ENCODE assay signal across 7 cellular contexts in genomic region chr2:127024769-127025356, GRCh38.
DNase-seq lines count a peak whose midpoint lies in the region; ATAC-seq and TF ChIP-seq lines count a peak whose summit lies in the region.

No MANE protein-coding gene starts in this region.

- H3K36me3 ChIP-seq in HUES48 (ENCODE audit: control insufficient read depth, insufficient read depth, low read length) (no peaks in the 10 kb centered on the region), iPS-20b (ENCODE audit: insufficient read depth, low read depth, low read length) (no peaks in the 10 kb centered on the region), gastrocnemius medialis (no peaks in the 10 kb centered on the region)

- H3K27ac ChIP-seq in HUES48 (ENCODE audit: low read depth, low read length) (peak overlapping the region; percentile 51), iPS-20b (ENCODE audit: low read length) (no peak overlapping the region), gastrocnemius medialis (no peak overlapping the region)

- H3K9ac ChIP-seq in HUES48 (ENCODE audit: low read depth, low read length) (peak overlapping the region; percentile 59), iPS-20b (ENCODE audit: low read depth, low read length) (peak overlapping the region; percentile 70; the same call in 1 of the 2 replicates)

- H3K9me3 ChIP-seq in HUES48 (ENCODE audit: control insufficient read depth, insufficient read depth, low read length) = no peaks in the 10 kb centered on the region
- no peaks in the 10 kb centered on the region for H3K9me3 ChIP-seq in iPS-20b (ENCODE audit: insufficient read depth, low read depth, low read length)
- no peaks in the 10 kb centered on the region for H3K9me3 ChIP-seq in gastrocnemius medialis

- TF ChIP-seq POLR2A in gastrocnemius medialis (IDR thresholded peaks at IDR 0.05) = no peak

- in situ Hi-C loops in gastrocnemius medialis (cut with MboI; ENCODE audit: low sequenced_read_pairs in 4 of 4) = no loop called here

- intact Hi-C loops in gastrocnemius medialis (cut with DNase I; ENCODE audit: low total_unique reads) = no loop called here

- 0 out of 2 replicates have a peak, but pooled peaks cover 3% of the 10 kb centered on the region for H3K4me1 ChIP-seq in HUES48 (ENCODE audit: control insufficient read depth, insufficient read depth, low read length)
- H3K4me1 ChIP-seq in iPS-20b (ENCODE audit: insufficient read depth, low read length) = no peaks in the 10 kb centered on the region
- H3K4me1 ChIP-seq in gastrocnemius medialis = peaks cover 6 to 10% of the 10 kb centered on the region in 2 donors

- DNase-seq in astrocyte of the hippocampus (ENCODE audit: low read depth, low spot score) (peak; percentile 72), gastrocnemius medialis (no peak), UCSD-AML1 (lab: John Stamatoyannopoulos, UW; ENCODE audit: unreplicated experiment) (no peak)

- no peaks in the 10 kb centered on the region for H3K27me3 ChIP-seq in HUES48 (ENCODE audit: control insufficient read depth, insufficient read depth, low read length)
- no peaks in the 10 kb centered on the region for H3K27me3 ChIP-seq in iPS-20b (ENCODE audit: insufficient read depth, low read length)
- peaks cover 26 to 37% (median 35%) of the 10 kb centered on the region in 3 donors for H3K27me3 ChIP-seq in gastrocnemius medialis

- ATAC-seq in GM18867 (IDR thresholded peaks at IDR 0.05; ENCODE audit: unreplicated experiment) (peak; percentile 6), gastrocnemius medialis (peak in 1 of 2 donors; percentile 24), GM21367 (IDR thresholded peaks at IDR 0.05; ENCODE audit: unreplicated experiment) (no peak)

- H3K4me3 ChIP-seq in HUES48 (ENCODE audit: low read depth, low read length) (peak overlapping the region; percentile 85), iPS-20b (ENCODE audit: low read length) (peak overlapping the region; percentile 79), gastrocnemius medialis (peak overlapping the region; percentile 33 to 53 (median 40))

- no peak for TF ChIP-seq CTCF in gastrocnemius medialis (IDR thresholded peaks at IDR 0.05 in 4 of 5, conservative IDR thresholded peaks at IDR 0.05 in 1 of 5)
